Comparison of ENCODE assay signal across 2 cellular contexts in genomic region chr10:70497120-70497545, GRCh38.
TF ChIP-seq lines count a peak whose summit lies in the region.

No MANE protein-coding gene starts in this region.

TF ChIP-seq in GM23338, 12 proteins besides CTCF, POLR2A, EP300 and RAD21:
- TF ChIP-seq CREB1 (CRISPR knock-in tag; IDR thresholded peaks at IDR 0.05; ENCODE audit: low read depth) (no peak), POLR2AphosphoS5 (IDR thresholded peaks at IDR 0.05; ENCODE audit: low read depth) (no peak), JUNB (IDR thresholded peaks at IDR 0.05; ENCODE audit: unreplicated experiment) (no peak), EZH2 (IDR thresholded peaks at IDR 0.05; ENCODE audit: low read depth, unreplicated experiment) (no peak), ZNF331 (CRISPR knock-in tag; IDR thresholded peaks at IDR 0.05; ENCODE audit: low read depth) (no peak), NANOG (IDR thresholded peaks at IDR 0.05; ENCODE audit: borderline replicate concordance) (no peak), ZNF462 (CRISPR knock-in tag; IDR thresholded peaks at IDR 0.05) (no peak), STAT1 (IDR thresholded peaks at IDR 0.05; ENCODE audit: unreplicated experiment) (no peak), EZH2phosphoT487 (IDR thresholded peaks at IDR 0.05; ENCODE audit: unreplicated experiment) (no peak), ZNF114 (CRISPR knock-in tag; IDR thresholded peaks at IDR 0.05) (no peak)
- TF ChIP-seq, protein P1, sequence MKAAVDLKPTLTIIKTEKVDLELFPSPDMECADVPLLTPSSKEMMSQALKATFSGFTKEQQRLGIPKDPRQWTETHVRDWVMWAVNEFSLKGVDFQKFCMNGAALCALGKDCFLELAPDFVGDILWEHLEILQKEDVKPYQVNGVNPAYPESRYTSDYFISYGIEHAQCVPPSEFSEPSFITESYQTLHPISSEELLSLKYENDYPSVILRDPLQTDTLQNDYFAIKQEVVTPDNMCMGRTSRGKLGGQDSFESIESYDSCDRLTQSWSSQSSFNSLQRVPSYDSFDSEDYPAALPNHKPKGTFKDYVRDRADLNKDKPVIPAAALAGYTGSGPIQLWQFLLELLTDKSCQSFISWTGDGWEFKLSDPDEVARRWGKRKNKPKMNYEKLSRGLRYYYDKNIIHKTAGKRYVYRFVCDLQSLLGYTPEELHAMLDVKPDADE (IDR thresholded peaks at IDR 0.05) = no peak
- TF ChIP-seq, protein P2, sequence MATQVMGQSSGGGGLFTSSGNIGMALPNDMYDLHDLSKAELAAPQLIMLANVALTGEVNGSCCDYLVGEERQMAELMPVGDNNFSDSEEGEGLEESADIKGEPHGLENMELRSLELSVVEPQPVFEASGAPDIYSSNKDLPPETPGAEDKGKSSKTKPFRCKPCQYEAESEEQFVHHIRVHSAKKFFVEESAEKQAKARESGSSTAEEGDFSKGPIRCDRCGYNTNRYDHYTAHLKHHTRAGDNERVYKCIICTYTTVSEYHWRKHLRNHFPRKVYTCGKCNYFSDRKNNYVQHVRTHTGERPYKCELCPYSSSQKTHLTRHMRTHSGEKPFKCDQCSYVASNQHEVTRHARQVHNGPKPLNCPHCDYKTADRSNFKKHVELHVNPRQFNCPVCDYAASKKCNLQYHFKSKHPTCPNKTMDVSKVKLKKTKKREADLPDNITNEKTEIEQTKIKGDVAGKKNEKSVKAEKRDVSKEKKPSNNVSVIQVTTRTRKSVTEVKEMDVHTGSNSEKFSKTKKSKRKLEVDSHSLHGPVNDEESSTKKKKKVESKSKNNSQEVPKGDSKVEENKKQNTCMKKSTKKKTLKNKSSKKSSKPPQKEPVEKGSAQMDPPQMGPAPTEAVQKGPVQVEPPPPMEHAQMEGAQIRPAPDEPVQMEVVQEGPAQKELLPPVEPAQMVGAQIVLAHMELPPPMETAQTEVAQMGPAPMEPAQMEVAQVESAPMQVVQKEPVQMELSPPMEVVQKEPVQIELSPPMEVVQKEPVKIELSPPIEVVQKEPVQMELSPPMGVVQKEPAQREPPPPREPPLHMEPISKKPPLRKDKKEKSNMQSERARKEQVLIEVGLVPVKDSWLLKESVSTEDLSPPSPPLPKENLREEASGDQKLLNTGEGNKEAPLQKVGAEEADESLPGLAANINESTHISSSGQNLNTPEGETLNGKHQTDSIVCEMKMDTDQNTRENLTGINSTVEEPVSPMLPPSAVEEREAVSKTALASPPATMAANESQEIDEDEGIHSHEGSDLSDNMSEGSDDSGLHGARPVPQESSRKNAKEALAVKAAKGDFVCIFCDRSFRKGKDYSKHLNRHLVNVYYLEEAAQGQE (IDR thresholded peaks at IDR 0.05; ENCODE audit: unreplicated experiment) = no peak
TF ChIP-seq in GM23338: peak in this region for 0.

TF ChIP-seq in H1, 55 proteins besides CTCF, POLR2A, EP300 and RAD21:
- TF ChIP-seq, protein P3, sequence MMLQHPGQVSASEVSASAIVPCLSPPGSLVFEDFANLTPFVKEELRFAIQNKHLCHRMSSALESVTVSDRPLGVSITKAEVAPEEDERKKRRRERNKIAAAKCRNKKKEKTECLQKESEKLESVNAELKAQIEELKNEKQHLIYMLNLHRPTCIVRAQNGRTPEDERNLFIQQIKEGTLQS (IDR thresholded peaks at IDR 0.05; ENCODE audit: insufficient read depth, low read depth, low read length) = no peak
- TF ChIP-seq GTF2F1 (IDR thresholded peaks at IDR 0.05; ENCODE audit: borderline replicate concordance, low read depth, low read length) (no peak), KDM1A (IDR thresholded peaks at IDR 0.05; ENCODE audit: borderline replicate concordance, low read length) (no peak), SIN3A (conservative IDR thresholded peaks at IDR 0.05 in 1 of 2, IDR thresholded peaks at IDR 0.05 in 1 of 2; ENCODE audit: low read depth in 1 of 2, low read length in 2 of 2) (no peak), TEAD4 (IDR thresholded peaks at IDR 0.05; ENCODE audit: low read depth, low read length) (no peak), SP1 (IDR thresholded peaks at IDR 0.05; ENCODE audit: low read depth, low read length) (no peak), JUN (IDR thresholded peaks at IDR 0.05; ENCODE audit: low read depth, low read length) (no peak), CBX8 (IDR thresholded peaks at IDR 0.05; ENCODE audit: borderline replicate concordance, low read depth, low read length) (no peak)
